ENCODE assay signal across 1 cellular context in genomic region chr5:62937661-62938558, GRCh38.
TF ChIP-seq lines count a peak whose summit lies in the region.

No MANE protein-coding gene starts in this region.

TF ChIP-seq in GM23338, 12 proteins besides CTCF, POLR2A, EP300 and RAD21 (continued from another document):
- TF ChIP-seq ZNF462 (CRISPR knock-in tag; IDR thresholded peaks at IDR 0.05) (no peak), REST (IDR thresholded peaks at IDR 0.05; ENCODE audit: unreplicated experiment) (no peak)
